14 cellular contexts compared by ENCODE assay signal in genomic region chr1:8089535-8090228, GRCh38.
A peak's percentile ranks its signal among the peaks of the same experiment; 100 is the strongest.
DNase-seq lines count a peak whose midpoint lies in the region; ATAC-seq, FAIRE-seq and TF ChIP-seq lines count a peak whose summit lies in the region.
"Had no signal": no experiment of that assay in that cellular context is flagged by ENCODE, and none has a peak within 500 bp of the region (broad histone marks: within the 10 kb centered on the region; RNA-seq: fewer than 3 reads in every experiment).

No MANE protein-coding gene starts in this region.

- H3K4me1 Mint-ChIP-seq in activated CD8-positive, alpha-beta T cell treated with anti-CD3 and anti-CD28 coated beads for 36 hours (ENCODE audit: low read depth), result peaks cover 12% of the 10 kb centered on the region
- no peaks in the 10 kb centered on the region for H3K4me1 Mint-ChIP-seq in activated CD8-positive, alpha-beta T cell treated with anti-CD3 and anti-CD28 coated beads, Interleukin-2, amount 10 ng/mL, durations not matched to agents 7 days and 5 days (ENCODE audit: low read depth)

- no peak overlapping the region for H3K27ac Mint-ChIP-seq in activated CD8-positive, alpha-beta T cell treated with anti-CD3 and anti-CD28 coated beads for 36 hours
- no peak overlapping the region for H3K27ac Mint-ChIP-seq in activated CD8-positive, alpha-beta T cell treated with anti-CD3 and anti-CD28 coated beads, Interleukin-2, amount 10 ng/mL, durations not matched to agents 7 days and 5 days

- WGBS in pancreas, 2 donors, result 82 to 88% methylated on average over 10 of the region's 10 CpGs

- peak; percentile 10 for DNase-seq in activated CD8-positive, alpha-beta T cell treated with anti-CD3 and anti-CD28 coated beads for 36 hours
- DNase-seq in activated CD8-positive, alpha-beta T cell treated with anti-CD3 and anti-CD28 coated beads, Interleukin-2, amount 10 ng/mL, durations not matched to agents 7 days and 5 days, result no peak
- peak; percentile 68 for DNase-seq in RCC 7860 (ENCODE audit: low spot score)
- DNase-seq in fibroblast of mammary gland (ENCODE audit: low read depth), result peak; percentile 73
- peak; percentile 35 for DNase-seq in stimulated activated CD8-positive, alpha-beta memory T cell treated with anti-CD3 and anti-CD28 coated beads, Interleukin-4, amount 100 ng/mL, for 48 hours
- no peak for DNase-seq in GF-D8 (lab: John Stamatoyannopoulos, UW)
- no peak for DNase-seq in pancreas
- no peak for DNase-seq in MG63
- DNase-seq: activated T-cell treated with anti-CD3 and anti-CD28 coated beads, Interleukin-2, amount 50 U/mL, for 72 hours; AML-193; GDM1; glutamatergic neuron; GOT3; right cardiac atrium had no signal

- TF ChIP-seq CTCF in activated CD8-positive, alpha-beta T cell treated with anti-CD3 and anti-CD28 coated beads for 36 hours (IDR thresholded peaks at IDR 0.05), result no peak
- TF ChIP-seq CTCF in fibroblast of mammary gland (conservative IDR thresholded peaks at IDR 0.05; ENCODE audit: control insufficient read depth, insufficient read depth, low read depth, low read length), result no peak
- TF ChIP-seq CTCF in pancreas (IDR thresholded peaks at IDR 0.05), result no peak

- FAIRE-seq in RCC 7860 (lab: Jason Lieb, UNC), result peak; percentile 69
- no peak for FAIRE-seq in pancreas (lab: Jason Lieb, UNC)

- no peaks in the 10 kb centered on the region for H3K27me3 ChIP-seq in pancreas
- H3K27me3 ChIP-seq in MG63, result no peaks in the 10 kb centered on the region

- ATAC-seq in activated CD8-positive, alpha-beta T cell treated with anti-CD3 and anti-CD28 coated beads for 36 hours, result peak; percentile 30
- no peak for ATAC-seq in activated CD8-positive, alpha-beta T cell treated with anti-CD3 and anti-CD28 coated beads, Interleukin-2, amount 10 ng/mL, durations not matched to agents 7 days and 5 days
- ATAC-seq in pancreas, result no peak

- H3K4me3 ChIP-seq in fibroblast of mammary gland (ENCODE audit: control insufficient read depth, low read depth, low read length) (no peak overlapping the region), pancreas (no peak overlapping the region), MG63 (no peak overlapping the region)

- H3K9me3 ChIP-seq in pancreas (no peaks in the 10 kb centered on the region), MG63 (0 out of 2 replicates have a peak, but pooled peaks cover 2% of the 10 kb centered on the region)

- H3K9me3 Mint-ChIP-seq in activated CD8-positive, alpha-beta T cell treated with anti-CD3 and anti-CD28 coated beads for 36 hours, result no peaks in the 10 kb centered on the region
- H3K9me3 Mint-ChIP-seq in activated CD8-positive, alpha-beta T cell treated with anti-CD3 and anti-CD28 coated beads, Interleukin-2, amount 10 ng/mL, durations not matched to agents 7 days and 5 days (ENCODE audit: insufficient read depth), result no peaks in the 10 kb centered on the region
- H3K9me3 Mint-ChIP-seq: activated T-cell treated with anti-CD3 and anti-CD28 coated beads, Interleukin-2, amount 50 U/mL, for 72 hours had no signal

- peaks cover 21% of the 10 kb centered on the region for H3K27me3 Mint-ChIP-seq in activated CD8-positive, alpha-beta T cell treated with anti-CD3 and anti-CD28 coated beads for 36 hours
- peaks cover 21% of the 10 kb centered on the region for H3K27me3 Mint-ChIP-seq in activated CD8-positive, alpha-beta T cell treated with anti-CD3 and anti-CD28 coated beads, Interleukin-2, amount 10 ng/mL, durations not matched to agents 7 days and 5 days (ENCODE audit: low read depth)

- intact Hi-C loops in activated CD8-positive, alpha-beta T cell treated with anti-CD3 and anti-CD28 coated beads for 36 hours (cut with micrococcal nuclease), result no loop called here
- intact Hi-C loops in pancreas (cut with DNase I), result no loop called here

- H3K4me1 ChIP-seq in pancreas, result peaks cover 0 to under 1% (median 0%) of the 10 kb centered on the region in 3 donors

- H3K36me3 Mint-ChIP-seq in activated CD8-positive, alpha-beta T cell treated with anti-CD3 and anti-CD28 coated beads for 36 hours (ENCODE audit: low read depth), result no peaks in the 10 kb centered on the region
- no peaks in the 10 kb centered on the region for H3K36me3 Mint-ChIP-seq in activated CD8-positive, alpha-beta T cell treated with anti-CD3 and anti-CD28 coated beads, Interleukin-2, amount 10 ng/mL, durations not matched to agents 7 days and 5 days (ENCODE audit: low read depth)

- H3K36me3 ChIP-seq in pancreas (no peaks in the 10 kb centered on the region), MG63 (no peaks in the 10 kb centered on the region)

- POLR2A ChIA-PET in activated CD8-positive, alpha-beta T cell treated with anti-CD3 and anti-CD28 coated beads for 36 hours (lab: Charles Lee), result interaction anchor here (0.6 kb wide), 1 partner anchor 72 kb away, joined by 3 read pairs; no protein-coding TSS in a partner anchor
- POLR2A ChIA-PET in activated CD8-positive, alpha-beta T cell treated with anti-CD3 and anti-CD28 coated beads, Interleukin-2, amount 10 ng/mL, durations not matched to agents 7 days and 5 days (lab: Charles Lee), result no interaction called here

- CTCF ChIA-PET in activated CD8-positive, alpha-beta T cell treated with anti-CD3 and anti-CD28 coated beads for 36 hours (lab: Charles Lee), result no interaction called here
- CTCF ChIA-PET in activated CD8-positive, alpha-beta T cell treated with anti-CD3 and anti-CD28 coated beads, Interleukin-2, amount 10 ng/mL, durations not matched to agents 7 days and 5 days (lab: Charles Lee), result interaction anchor here (0.8 to 0.9 kb wide), 2 partner anchors 11 to 70 kb away, joined by 3 read pairs; no protein-coding TSS in a partner anchor

- no peak overlapping the region for H3K4me3 Mint-ChIP-seq in activated CD8-positive, alpha-beta T cell treated with anti-CD3 and anti-CD28 coated beads for 36 hours
- H3K4me3 Mint-ChIP-seq in activated CD8-positive, alpha-beta T cell treated with anti-CD3 and anti-CD28 coated beads, Interleukin-2, amount 10 ng/mL, durations not matched to agents 7 days and 5 days, result no peak overlapping the region

- no peak overlapping the region for H3K27ac ChIP-seq in pancreas

Comparison
In these comparisons a context has a peak if more than half of its experiments do, and no peak if none do; other contexts are left out.
1. DNase-seq: peak in activated CD8-positive, alpha-beta T cell treated with anti-CD3 and anti-CD28 coated beads for 36 hours (single experiment), RCC 7860 (single experiment), fibroblast of mammary gland (single experiment) and stimulated activated CD8-positive, alpha-beta memory T cell treated with anti-CD3 and anti-CD28 coated beads, Interleukin-4, amount 100 ng/mL, for 48 hours (single experiment); none in activated CD8-positive, alpha-beta T cell treated with anti-CD3 and anti-CD28 coated beads, Interleukin-2, amount 10 ng/mL, durations not matched to agents 7 days and 5 days (single experiment), GF-D8 (single experiment), pancreas (0 of 6) and MG63 (single experiment).